ENCODE assay signal across 8 cellular contexts in genomic region chr2:117814417-117815264, GRCh38.
A peak's percentile ranks its signal among the peaks of the same experiment; 100 is the strongest.
DNase-seq lines count a peak whose midpoint lies in the region; ATAC-seq, FAIRE-seq and TF ChIP-seq lines count a peak whose summit lies in the region.

Gene DDX18 (plus strand): TSS chr2:117814691. CDS start chr2:117814778, 87 bp downstream.

- DNase-seq in AG09319 (ENCODE audit: extremely low read depth, low read depth): peak; percentile 93
- DNase-seq in NCI-H345 treated with DMSO at 0.1 percent for 48 hours (lab: John Stamatoyannopoulos, UW; ENCODE audit: unreplicated experiment): peak; percentile 99
- peak; percentile 98 for DNase-seq in activated CD4-positive, CD25-positive, alpha-beta regulatory T cell treated with anti-CD3 and anti-CD28 coated beads, Interleukin-2, amount 50 U/mL, for 16 hours (ENCODE audit: low read depth, low spot score)
- peak; percentile 98 for DNase-seq in cerebellar cortex (ENCODE audit: low spot score)
- peak; percentile 95 to 96 (median 95) for DNase-seq in stimulated activated CD4-positive, alpha-beta T cell treated with anti-CD3 and anti-CD28 coated beads, Interleukin-12 subunit alpha, Interleukin-12 subunit beta, amount 100 ng/mL, for 48 hours (ENCODE audit: low read depth in 2 of 3, low spot score in 1 of 3)

- in situ Hi-C loops in GM18951 (cut with MboI; ENCODE audit: low sequenced_read_pairs, unreplicated experiment): no loop called here

- FAIRE-seq in islet of Langerhans (lab: Jason Lieb, UNC): peak; percentile 98

- TF ChIP-seq CTCF in AG09319 (IDR thresholded peaks at IDR 0.05; ENCODE audit: low read depth, low read length): peak; percentile 100

- ATAC-seq in HG03280 (IDR thresholded peaks at IDR 0.05; ENCODE audit: unreplicated experiment): peak; percentile 95

- TF ChIP-seq POLR2A in GM18951 (IDR thresholded peaks at IDR 0.05; ENCODE audit: extremely low read depth, insufficient read depth, insufficient read length): peak; percentile 78

Comparison
In these comparisons a context has a peak if more than half of its experiments do, and no peak if none do; other contexts are left out.
1. Peak in every context shown above with its lines: DNase-seq and ATAC-seq.